Comparison of ENCODE assay signal across 1 cellular context in genomic region chr16:14525021-14525420, GRCh38.
TF ChIP-seq lines count a peak whose summit lies in the region.

No MANE protein-coding gene starts in this region.

TF ChIP-seq in HepG2, 621 proteins besides CTCF, POLR2A, EP300 and RAD21 (continued from another document):
- no peak for TF ChIP-seq ZNF770 (CRISPR knock-in tag; IDR thresholded peaks at IDR 0.05)
- TF ChIP-seq KMT2B (CRISPR knock-in tag; IDR thresholded peaks at IDR 0.05) = no peak
- TF ChIP-seq ZNF256 (CRISPR knock-in tag; conservative IDR thresholded peaks at IDR 0.05) = no peak
- TF ChIP-seq PHF20 (CRISPR knock-in tag; IDR thresholded peaks at IDR 0.05) = no peak
- TF ChIP-seq E2F5 (CRISPR knock-in tag; conservative IDR thresholded peaks at IDR 0.05) = no peak
- no peak for TF ChIP-seq MIXL1 (CRISPR knock-in tag; IDR thresholded peaks at IDR 0.05)
- no peak for TF ChIP-seq GPN1 (CRISPR knock-in tag; IDR thresholded peaks at IDR 0.05; ENCODE audit: borderline replicate concordance)
- TF ChIP-seq SAP130 (CRISPR knock-in tag; IDR thresholded peaks at IDR 0.05; ENCODE audit: low read depth) = 0 out of 2 replicates have a peak, but pooled peaks have one; percentile 3
- no peak for TF ChIP-seq RELA (CRISPR knock-in tag; IDR thresholded peaks at IDR 0.05)
- no peak for TF ChIP-seq NCOA5 (CRISPR knock-in tag; IDR thresholded peaks at IDR 0.05)
- TF ChIP-seq RNF2 (conservative IDR thresholded peaks at IDR 0.05; ENCODE audit: low read depth) = no peak
